In genomic region chr6:40440083-40440482, GRCh38 we compare ENCODE assay signal across 1 cellular context.
A peak's percentile ranks its signal among the peaks of the same experiment; 100 is the strongest.
TF ChIP-seq lines count a peak whose summit lies in the region.

No MANE protein-coding gene starts in this region.

TF ChIP-seq in K562, 482 proteins besides CTCF, POLR2A, EP300 and RAD21 (continued from another document):
- no peak for TF ChIP-seq ZNF318 (IDR thresholded peaks at IDR 0.05; ENCODE audit: borderline replicate concordance in 1 of 2, low read depth in 1 of 2)
- TF ChIP-seq CEBPB (tag; IDR thresholded peaks at IDR 0.05) = peak; percentile 79
- no peak for TF ChIP-seq TAF9B (IDR thresholded peaks at IDR 0.05; ENCODE audit: partially characterized antibody)
- no peak for TF ChIP-seq L3MBTL2 (IDR thresholded peaks at IDR 0.05)
- TF ChIP-seq ZNF639 (CRISPR knock-in tag; conservative IDR thresholded peaks at IDR 0.05 in 1 of 2, IDR thresholded peaks at IDR 0.05 in 1 of 2) = no peak
- no peak for TF ChIP-seq HDAC2 (IDR thresholded peaks at IDR 0.05)
- no peak for TF ChIP-seq IRF2 (CRISPR knock-in tag; IDR thresholded peaks at IDR 0.05)
- TF ChIP-seq SPI1 (IDR thresholded peaks at IDR 0.05; ENCODE audit: borderline replicate concordance, low read depth, low read length) = peak; percentile 67; the same call in 1 of the 2 replicates
- no peak for TF ChIP-seq LCOR (CRISPR knock-in tag; IDR thresholded peaks at IDR 0.05)
- TF ChIP-seq ZFPM2 (CRISPR knock-in tag; IDR thresholded peaks at IDR 0.05) = no peak
- no peak for TF ChIP-seq RNF219 (CRISPR knock-in tag; IDR thresholded peaks at IDR 0.05)
- TF ChIP-seq DNMT1 (IDR thresholded peaks at IDR 0.05) = no peak
- no peak for TF ChIP-seq POLR2G (IDR thresholded peaks at IDR 0.05; ENCODE audit: low read depth, low read length)
- no peak for TF ChIP-seq EHMT2 (IDR thresholded peaks at IDR 0.05)
- TF ChIP-seq CSDE1 (IDR thresholded peaks at IDR 0.05) = no peak
- TF ChIP-seq MLLT1 (IDR thresholded peaks at IDR 0.05) = no peak
- TF ChIP-seq HSF4 (CRISPR knock-in tag; IDR thresholded peaks at IDR 0.05; ENCODE audit: borderline replicate concordance) = no peak
- TF ChIP-seq RFX7 (CRISPR knock-in tag; IDR thresholded peaks at IDR 0.05) = no peak
- TF ChIP-seq TCF7L2 (IDR thresholded peaks at IDR 0.05; ENCODE audit: low read depth, low read length) = no peak
- TF ChIP-seq CHD2 (IDR thresholded peaks at IDR 0.05; ENCODE audit: low read depth, low read length) = no peak
- TF ChIP-seq HES1 (IDR thresholded peaks at IDR 0.05; ENCODE audit: low read depth) = no peak
- TF ChIP-seq ZNF561 (CRISPR knock-in tag; conservative IDR thresholded peaks at IDR 0.05) = no peak
- no peak for TF ChIP-seq ETV1 (tag; conservative IDR thresholded peaks at IDR 0.05; ENCODE audit: low read depth)
